Comparison of ENCODE assay signal across 1 cellular context in the genomic region with DNA sequence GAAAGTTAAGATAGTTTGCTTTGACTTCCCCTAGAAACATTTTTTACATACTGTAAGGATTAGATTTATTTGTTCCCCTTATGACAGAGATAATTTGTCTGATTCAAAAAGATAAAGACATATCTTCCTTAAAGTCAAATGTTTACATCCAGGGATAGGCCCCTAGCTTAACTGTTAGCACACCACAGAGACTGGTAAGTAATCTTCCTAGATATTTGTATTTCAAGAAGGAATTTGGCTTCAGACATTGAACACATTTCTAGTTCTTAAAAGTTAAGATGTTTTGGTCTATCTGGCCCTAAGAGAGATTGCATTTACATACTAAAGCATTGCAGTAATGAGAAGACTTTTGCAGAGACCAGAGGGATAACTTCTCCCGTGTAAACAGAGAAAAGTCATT.
TF ChIP-seq lines count a peak whose summit lies in the region.

No MANE protein-coding gene starts in this region.

TF ChIP-seq in SK-N-SH treated with all-trans-retinoic acid at 6 μM for 48 hours, 23 proteins besides CTCF, POLR2A, EP300 and RAD21 (continued from another document):
- TF ChIP-seq, protein P1, sequence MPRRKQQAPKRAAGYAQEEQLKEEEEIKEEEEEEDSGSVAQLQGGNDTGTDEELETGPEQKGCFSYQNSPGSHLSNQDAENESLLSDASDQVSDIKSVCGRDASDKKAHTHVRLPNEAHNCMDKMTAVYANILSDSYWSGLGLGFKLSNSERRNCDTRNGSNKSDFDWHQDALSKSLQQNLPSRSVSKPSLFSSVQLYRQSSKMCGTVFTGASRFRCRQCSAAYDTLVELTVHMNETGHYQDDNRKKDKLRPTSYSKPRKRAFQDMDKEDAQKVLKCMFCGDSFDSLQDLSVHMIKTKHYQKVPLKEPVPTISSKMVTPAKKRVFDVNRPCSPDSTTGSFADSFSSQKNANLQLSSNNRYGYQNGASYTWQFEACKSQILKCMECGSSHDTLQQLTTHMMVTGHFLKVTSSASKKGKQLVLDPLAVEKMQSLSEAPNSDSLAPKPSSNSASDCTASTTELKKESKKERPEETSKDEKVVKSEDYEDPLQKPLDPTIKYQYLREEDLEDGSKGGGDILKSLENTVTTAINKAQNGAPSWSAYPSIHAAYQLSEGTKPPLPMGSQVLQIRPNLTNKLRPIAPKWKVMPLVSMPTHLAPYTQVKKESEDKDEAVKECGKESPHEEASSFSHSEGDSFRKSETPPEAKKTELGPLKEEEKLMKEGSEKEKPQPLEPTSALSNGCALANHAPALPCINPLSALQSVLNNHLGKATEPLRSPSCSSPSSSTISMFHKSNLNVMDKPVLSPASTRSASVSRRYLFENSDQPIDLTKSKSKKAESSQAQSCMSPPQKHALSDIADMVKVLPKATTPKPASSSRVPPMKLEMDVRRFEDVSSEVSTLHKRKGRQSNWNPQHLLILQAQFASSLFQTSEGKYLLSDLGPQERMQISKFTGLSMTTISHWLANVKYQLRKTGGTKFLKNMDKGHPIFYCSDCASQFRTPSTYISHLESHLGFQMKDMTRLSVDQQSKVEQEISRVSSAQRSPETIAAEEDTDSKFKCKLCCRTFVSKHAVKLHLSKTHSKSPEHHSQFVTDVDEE (CRISPR knock-in tag; IDR thresholded peaks at IDR 0.05): no peak
- no peak for TF ChIP-seq ZNF70 (CRISPR knock-in tag; IDR thresholded peaks at IDR 0.05)
- TF ChIP-seq, protein P2, sequence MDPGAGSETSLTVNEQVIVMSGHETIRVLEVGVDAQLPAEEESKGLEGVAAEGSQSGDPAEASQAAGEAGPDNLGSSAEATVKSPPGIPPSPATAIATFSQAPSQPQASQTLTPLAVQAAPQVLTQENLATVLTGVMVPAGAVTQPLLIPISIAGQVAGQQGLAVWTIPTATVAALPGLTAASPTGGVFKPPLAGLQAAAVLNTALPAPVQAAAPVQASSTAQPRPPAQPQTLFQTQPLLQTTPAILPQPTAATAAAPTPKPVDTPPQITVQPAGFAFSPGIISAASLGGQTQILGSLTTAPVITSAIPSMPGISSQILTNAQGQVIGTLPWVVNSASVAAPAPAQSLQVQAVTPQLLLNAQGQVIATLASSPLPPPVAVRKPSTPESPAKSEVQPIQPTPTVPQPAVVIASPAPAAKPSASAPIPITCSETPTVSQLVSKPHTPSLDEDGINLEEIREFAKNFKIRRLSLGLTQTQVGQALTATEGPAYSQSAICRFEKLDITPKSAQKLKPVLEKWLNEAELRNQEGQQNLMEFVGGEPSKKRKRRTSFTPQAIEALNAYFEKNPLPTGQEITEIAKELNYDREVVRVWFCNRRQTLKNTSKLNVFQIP (CRISPR knock-in tag; IDR thresholded peaks at IDR 0.05; ENCODE audit: borderline replicate concordance, low read depth): no peak
